Comparison of ENCODE assay signal across 9 cellular contexts in the genomic region with DNA sequence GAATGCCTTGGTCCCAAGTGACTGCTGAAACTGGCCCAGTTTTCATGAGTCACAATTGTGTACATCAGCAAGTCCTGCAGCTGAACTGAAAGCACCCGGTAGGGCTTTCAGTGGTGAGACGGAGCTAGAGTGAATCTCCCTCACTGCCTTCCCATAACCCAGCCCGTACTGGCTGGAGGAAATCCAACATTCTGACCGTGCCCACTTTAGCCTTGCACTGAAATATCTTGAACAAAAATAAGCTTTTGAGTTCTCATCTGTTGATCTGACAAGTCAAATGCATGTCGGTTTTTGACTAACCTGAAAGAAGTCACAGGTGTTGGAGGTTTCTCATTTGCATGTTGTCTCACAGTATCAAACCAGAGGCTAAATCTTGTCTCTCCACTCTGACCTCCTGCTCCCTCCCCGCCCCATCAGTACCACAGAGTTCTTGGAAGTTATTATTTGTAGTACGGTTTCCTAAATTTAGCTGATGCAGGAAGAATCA. TPM values are rescaled to one million over a fixed set of nuclear protein-coding genes. Genes with fewer than 3 reads are reported as not detected.
DNase-seq lines count a peak whose midpoint lies in the region; ATAC-seq and TF ChIP-seq lines count a peak whose summit lies in the region.
"Had no signal": no experiment of that assay in that cellular context is flagged by ENCODE, and none has a peak within 500 bp of the region (broad histone marks: within the 10 kb centered on the region; RNA-seq: fewer than 3 reads in every experiment).

No MANE protein-coding gene starts in this region.

- TF ChIP-seq POLR2A in GM10847 (IDR thresholded peaks at IDR 0.05; ENCODE audit: extremely low read depth, insufficient read length) = peak; percentile 23

- H3K27me3 ChIP-seq in skeletal muscle satellite cell (ENCODE audit: control insufficient read depth, insufficient read depth, low read length) = no peaks in the 10 kb centered on the region

- no peak overlapping the region for H3K9ac ChIP-seq in skeletal muscle satellite cell (ENCODE audit: low read depth, low read length)

- in situ Hi-C loops in G401 (cut with HindIII; ENCODE audit: low sequenced_read_pairs) = no loop called here

- no peaks in the 10 kb centered on the region for H3K9me3 ChIP-seq in skeletal muscle satellite cell (replicated peaks; ENCODE audit: low read length)

- peak overlapping the region; percentile 48 for H3K4me2 ChIP-seq in skeletal muscle satellite cell (ENCODE audit: low read length)

- DNase-seq in epithelial cell of esophagus (ENCODE audit: low read depth) (peak; percentile 85), NCI-H2081 treated with DMSO at 0.1 percent for 48 hours (lab: John Stamatoyannopoulos, UW) (no peak), NCI-H774 (lab: John Stamatoyannopoulos, UW) (no peak), G401 (ENCODE audit: low spot score) (no peak)
- DNase-seq: T-cell had no signal

- peaks cover 26% of the 10 kb centered on the region for H3K4me1 ChIP-seq in skeletal muscle satellite cell (ENCODE audit: control insufficient read depth, insufficient read depth, low read length)

- no peak for TF ChIP-seq CTCF in epithelial cell of esophagus (IDR thresholded peaks at IDR 0.05; ENCODE audit: insufficient read depth, low read depth, low read length, missing control alignments)

- H3K4me3 ChIP-seq in epithelial cell of esophagus (ENCODE audit: low read length) (no peak overlapping the region), skeletal muscle satellite cell (ENCODE audit: low read length) (no peak overlapping the region)

- no peaks in the 10 kb centered on the region for H3K36me3 ChIP-seq in skeletal muscle satellite cell (ENCODE audit: insufficient read depth, low read length)

- peak; percentile 76 for ATAC-seq in GM21390 (IDR thresholded peaks at IDR 0.05; ENCODE audit: unreplicated experiment)
- peak; percentile 62 for ATAC-seq in HG03565 (IDR thresholded peaks at IDR 0.05; ENCODE audit: unreplicated experiment)

RNA-seq across cellular contexts. Expression of a gene that starts 35.9 kb away (rescaled TPM):
- 8.3 and 14.4 TPM in 2 replicates for total RNA-seq in skeletal muscle satellite cell (2012; rRNA removed)
- total RNA-seq in G401 (2014; rRNA removed; shearing (Covaris generic)) = 16.6 and 16.9 TPM in 2 replicates
